8 cellular contexts compared by ENCODE assay signal in genomic region chr22:34414467-34415440, GRCh38.
A peak's percentile ranks its signal among the peaks of the same experiment; 100 is the strongest.
DNase-seq lines count a peak whose midpoint lies in the region; ATAC-seq, FAIRE-seq and TF ChIP-seq lines count a peak whose summit lies in the region.

No MANE protein-coding gene starts in this region.

- no peak overlapping the region for H3K4me3 Mint-ChIP-seq in T-helper 17 cell

- peak; percentile 35 for DNase-seq in Ammon's horn (ENCODE audit: low spot score)
- peak; percentile 12 for DNase-seq in GM12891 (ENCODE audit: insufficient read length, low spot score)
- DNase-seq in NCI-H2029 (lab: John Stamatoyannopoulos, UW), result peak; percentile 62
- peak; percentile 20 to 35 for DNase-seq in activated CD4-positive, alpha-beta T cell treated with anti-CD3 and anti-CD28 coated beads, Interleukin-2, amount 50 U/mL, for 48 hours
- peak; percentile 58 for DNase-seq in kidney glomerular epithelial cell (lab: John Stamatoyannopoulos, UW)
- DNase-seq in T-helper 17 cell, result no peak
- DNase-seq in hepatic stellate cell (ENCODE audit: low spot score), result no peak

- no peak overlapping the region for H3K27ac Mint-ChIP-seq in T-helper 17 cell

- peak; percentile 33 for FAIRE-seq in GM12891 (lab: Jason Lieb, UNC)

- H3K27me3 Mint-ChIP-seq in T-helper 17 cell, result no peaks in the 10 kb centered on the region

- no peaks in the 10 kb centered on the region for H3K4me1 Mint-ChIP-seq in T-helper 17 cell

- no peak for TF ChIP-seq POLR2A in GM12891 (IDR thresholded peaks at IDR 0.05; ENCODE audit: low read depth, low read length)

- no peaks in the 10 kb centered on the region for H3K9me3 ChIP-seq in T-helper 17 cell (ENCODE audit: control insufficient read depth, low read length, poor library complexity, severe bottlenecking)

- no peaks in the 10 kb centered on the region for H3K36me3 Mint-ChIP-seq in T-helper 17 cell (ENCODE audit: low read depth)

- no peak for ATAC-seq in GM19395 (IDR thresholded peaks at IDR 0.05; ENCODE audit: unreplicated experiment)
- no peak for ATAC-seq in T-helper 17 cell

TF ChIP-seq in GM12891, 5 proteins besides CTCF, POLR2A, EP300 and RAD21:
- no peak for TF ChIP-seq POLR2AphosphoS5 (IDR thresholded peaks at IDR 0.05; ENCODE audit: low read depth, low read length)
- TF ChIP-seq POU2F2 (IDR thresholded peaks at IDR 0.05; ENCODE audit: low read depth, low read length), result peak; percentile 74; the same call in 1 of the 2 replicates
- no peak for TF ChIP-seq TAF1 (IDR thresholded peaks at IDR 0.05; ENCODE audit: low read depth, low read length)
- no peak for TF ChIP-seq SPI1 (IDR thresholded peaks at IDR 0.05; ENCODE audit: low read depth, low read length)
- no peak for TF ChIP-seq PAX5 (IDR thresholded peaks at IDR 0.05; ENCODE audit: insufficient read depth, low read length, severe bottlenecking)

Comparison
In these comparisons a context has a peak if more than half of its experiments do, and no peak if none do; other contexts are left out.
1. DNase-seq: peak in Ammon's horn (single experiment), GM12891 (single experiment), NCI-H2029 (single experiment), activated CD4-positive, alpha-beta T cell treated with anti-CD3 and anti-CD28 coated beads, Interleukin-2, amount 50 U/mL, for 48 hours (2 of 2) and kidney glomerular epithelial cell (single experiment); none in T-helper 17 cell (0 of 3) and hepatic stellate cell (single experiment).